30 cellular contexts compared by ENCODE assay signal in the genomic region with DNA sequence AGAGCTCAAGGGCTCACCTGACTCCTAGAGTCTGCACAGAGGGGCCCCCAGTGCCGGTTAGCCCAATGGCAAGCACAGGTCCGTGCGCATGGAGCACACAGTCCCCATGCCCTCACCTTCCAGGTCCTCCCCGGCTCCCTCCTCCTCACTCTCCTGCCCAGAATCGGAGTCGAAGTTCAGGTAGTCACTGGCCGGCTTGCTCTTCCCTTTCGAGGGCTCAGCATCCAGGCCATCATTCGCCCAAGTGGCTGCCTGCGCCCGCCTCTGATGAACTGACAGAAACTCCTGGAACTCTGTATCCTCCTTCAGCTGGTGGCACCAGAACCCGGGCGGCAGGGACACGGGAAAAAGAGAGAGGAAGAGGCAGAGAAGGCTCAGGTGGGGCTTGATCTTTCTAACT.
"Had no signal": no experiment of that assay in that cellular context is flagged by ENCODE, and none has a peak within 500 bp of the region (broad histone marks: within the 10 kb centered on the region; RNA-seq: fewer than 3 reads in every experiment).

No MANE protein-coding gene starts in this region.

- H3K79me2 ChIP-seq: parathyroid adenoma had no signal

- H2AFZ ChIP-seq: parathyroid adenoma had no signal

- DNase-seq: naive B cell; naive thymus-derived CD8-positive, alpha-beta T cell; nephron progenitor cell; nucleus accumbens; ovary; posterior cingulate gyrus; psoas muscle; right cardiac atrium; right lobe of liver; spleen; stimulated activated CD4-positive, alpha-beta T cell treated with anti-CD3 and anti-CD28 coated beads, Interleukin-12 subunit alpha, Interleukin-12 subunit beta, amount 100 ng/mL, for 4 hours; stimulated activated CD4-positive, alpha-beta T cell treated with anti-CD3 and anti-CD28 coated beads, Interleukin-1b, Interleukin-23, amount 100 ng/mL, for 48 hours; stimulated activated CD4-positive, alpha-beta T cell treated with anti-CD3 and anti-CD28 coated beads, Interleukin-4, amount 100 ng/mL, for 1 hour; stimulated activated CD4-positive, alpha-beta T cell treated with anti-CD3 and anti-CD28 coated beads, Interleukin-4, amount 100 ng/mL, for 4 hours; stimulated activated CD8-positive, alpha-beta memory T cell treated with anti-CD3 and anti-CD28 coated beads, Interleukin-4, amount 100 ng/mL, for 48 hours; stimulated activated naive B cell treated with anti-CD40 and anti-IgM and Interleukin-4, amounts not matched to agents 10 μg/mL and 1 μg/mL and 100 μg/mL, for 72 hours; stimulated activated naive CD4-positive, alpha-beta T cell treated with Interleukin-2 at 50 U/mL for 16 hours; stomach; tibial artery; transverse colon; upper lobe of right lung; uterus had no signal

- H3K4me2 ChIP-seq: smooth muscle cell had no signal

- H3K27ac Mint-ChIP-seq: nephron progenitor cell; progenitor cell of endocrine pancreas; stimulated activated naive CD8-positive, alpha-beta T cell treated with anti-CD3 and anti-CD28 coated beads, Interleukin-15, Interleukin-2, amounts not matched to agents 100 ng/mL and 50 ng/mL, for 24 hours; type B pancreatic cell had no signal

- H3K27ac ChIP-seq: neutrophil, ovary, parathyroid adenoma, psoas muscle, right lobe of liver, skin epidermis, spleen, stomach, tibial artery, transverse colon, upper lobe of right lung, uterus had no signal

- H3K9me3 ChIP-seq: neutrophil, ovary, psoas muscle, right lobe of liver, spleen, stomach, tibial artery, transverse colon, upper lobe of right lung, uterus had no signal

- H3K4me1 Mint-ChIP-seq: neural crest cell had no signal

- ATAC-seq: naive thymus-derived CD8-positive, alpha-beta T cell; psoas muscle; right cardiac atrium; right lobe of liver; stimulated activated naive B cell treated with anti-CD40 and anti-IgM and Interleukin-4, amounts not matched to agents 10 μg/mL and 1 μg/mL and 100 μg/mL, for 72 hours; upper lobe of right lung had no signal

- H3K9me3 Mint-ChIP-seq: naive B cell; naive thymus-derived CD8-positive, alpha-beta T cell; nephron progenitor cell; neural crest cell; stimulated activated naive B cell treated with anti-CD40 and anti-IgM and Interleukin-4, amounts not matched to agents 10 μg/mL and 1 μg/mL and 100 μg/mL, for 72 hours; stimulated activated naive CD8-positive, alpha-beta T cell treated with anti-CD3 and anti-CD28 coated beads, Interleukin-15, Interleukin-2, amounts not matched to agents 100 ng/mL and 50 ng/mL, for 24 hours; type B pancreatic cell had no signal

- H3K4me3 Mint-ChIP-seq: naive B cell; naive thymus-derived CD8-positive, alpha-beta T cell; nephron progenitor cell; neural crest cell; stimulated activated naive B cell treated with anti-CD40 and anti-IgM and Interleukin-4, amounts not matched to agents 10 μg/mL and 1 μg/mL and 100 μg/mL, for 72 hours; stimulated activated naive CD8-positive, alpha-beta T cell treated with anti-CD3 and anti-CD28 coated beads, Interleukin-15, Interleukin-2, amounts not matched to agents 100 ng/mL and 50 ng/mL, for 24 hours; type B pancreatic cell had no signal

- H3K27me3 Mint-ChIP-seq: naive B cell; naive thymus-derived CD8-positive, alpha-beta T cell; progenitor cell of endocrine pancreas; stimulated activated naive B cell treated with anti-CD40 and anti-IgM and Interleukin-4, amounts not matched to agents 10 μg/mL and 1 μg/mL and 100 μg/mL, for 72 hours; stimulated activated naive CD8-positive, alpha-beta T cell treated with anti-CD3 and anti-CD28 coated beads, Interleukin-15, Interleukin-2, amounts not matched to agents 100 ng/mL and 50 ng/mL, for 24 hours; type B pancreatic cell had no signal

- H3K27me3 ChIP-seq: neutrophil, ovary, right lobe of liver, spleen, stomach, tibial artery, transverse colon, upper lobe of right lung, uterus had no signal

- H3K4me3 ChIP-seq: ovary, psoas muscle, right lobe of liver, skin epidermis, smooth muscle cell, spleen, stomach, tibial artery, transverse colon, upper lobe of right lung, uterus had no signal

- H3K4me1 ChIP-seq: parathyroid adenoma, psoas muscle, right lobe of liver, tibial artery, transverse colon, upper lobe of right lung, uterus had no signal

- H3K36me3 ChIP-seq: ovary, uterus had no signal
